Comparison of ENCODE assay signal across 8 cellular contexts in genomic region chrX:51894697-51895336, GRCh38. TPM values are rescaled to one million over a fixed set of nuclear protein-coding genes. Genes with fewer than 3 reads are reported as not detected.
A peak's percentile ranks its signal among the peaks of the same experiment; 100 is the strongest.
DNase-seq lines count a peak whose midpoint lies in the region; ATAC-seq and TF ChIP-seq lines count a peak whose summit lies in the region.

No MANE protein-coding gene starts in this region.

- no peaks in the 10 kb centered on the region for H4K20me1 ChIP-seq in mammary epithelial cell (ENCODE audit: insufficient read depth, low read length)

- H3K4me3 ChIP-seq in mammary epithelial cell (replicated peaks in 1 of 3; ENCODE audit: insufficient read depth in 1 of 3, low read depth in 2 of 3, low read length in 3 of 3) = peak overlapping the region; percentile 57 to 70 (median 60)

- intact Hi-C loops in mammary epithelial cell (cut with micrococcal nuclease) = no loop called here

- H3K36me3 ChIP-seq in mammary epithelial cell (ENCODE audit: insufficient read depth, low read length) = peaks cover 3% of the 10 kb centered on the region

- H3K4me1 ChIP-seq in mammary epithelial cell (ENCODE audit: insufficient read depth, low read length) = no peaks in the 10 kb centered on the region

- dilution Hi-C loops in mammary epithelial cell (cut with HindIII; ENCODE audit: low sequenced_read_pairs) = no loop called here

- in situ Hi-C loops in mammary epithelial cell (cut with MboI; ENCODE audit: low sequenced_read_pairs in 2 of 2) = no loop called here

- peaks cover 17% of the 10 kb centered on the region for H3K79me2 ChIP-seq in mammary epithelial cell (ENCODE audit: insufficient read depth, low read length)

- TF ChIP-seq CTCF in GM10266 (IDR thresholded peaks at IDR 0.05; ENCODE audit: control insufficient read depth, insufficient read depth, low read depth, missing control alignments) (no peak), mammary epithelial cell (conservative IDR thresholded peaks at IDR 0.05 in 1 of 2, IDR thresholded peaks at IDR 0.05 in 1 of 2; ENCODE audit: extremely low read depth in 1 of 2, insufficient read depth in 1 of 2, low read depth in 1 of 2, low read length in 2 of 2) (no peak)

- H3K27me3 ChIP-seq in mammary epithelial cell (ENCODE audit: insufficient read depth, low read length) = no peaks in the 10 kb centered on the region

- H3K4me2 ChIP-seq in mammary epithelial cell (ENCODE audit: insufficient read depth, low read depth, low read length) = peak overlapping the region; percentile 73

- BruUV-seq in mammary epithelial cell (replicated peaks; lab: Mats Ljungman, UMichigan) = no TSS peak

- H3K27ac ChIP-seq in mammary epithelial cell (ENCODE audit: insufficient read depth, low read depth, low read length) (no peak overlapping the region), substantia nigra (ENCODE audit: low read depth, low read length, poor library complexity, severe bottlenecking) (peak overlapping the region; percentile 63)

- no peaks in the 10 kb centered on the region for H3K9me3 ChIP-seq in mammary epithelial cell (replicated peaks; ENCODE audit: insufficient read depth, low read length)

- ATAC-seq in GM21447 (IDR thresholded peaks at IDR 0.05; ENCODE audit: unreplicated experiment) = peak; percentile 53

- H2AFZ ChIP-seq in mammary epithelial cell (ENCODE audit: low read depth, low read length) = peak overlapping the region; percentile 84

- DNase-seq in GM10266 (ENCODE audit: extremely low spot score) = peak; percentile 16
- peak; percentile 13 for DNase-seq in NCI-H1092 (lab: John Stamatoyannopoulos, UW)
- no peak for DNase-seq in mammary epithelial cell
- peak; percentile 78 for DNase-seq in left kidney (ENCODE audit: low read depth, low spot score)
- peak in 21 of 49 donors; percentile 1 to 40 (median 7) for DNase-seq in substantia nigra (lab: John Stamatoyannopoulos, UW)
- no peak for DNase-seq in islet precursor cell
- no peak for DNase-seq in SW480 (ENCODE audit: low spot score)

- WGBS in mammary epithelial cell (ENCODE audit: low coverage, missing lambda C conversion rate) = 30% methylated on average over 8 of the region's 25 CpGs

- CTCF ChIA-PET in mammary epithelial cell (lab: Charles Lee; ENCODE audit: low non-redundant PET) = no interaction called here

- H3K9ac ChIP-seq in mammary epithelial cell (ENCODE audit: insufficient read depth, low read length) = peak overlapping the region; percentile 27

RNA-seq across cellular contexts. Expression of gene MAGED1, which starts 1.4 kb away (rescaled TPM):
- 100 to 1,000 TPM; 107 to 135 TPM for total RNA-seq in mammary epithelial cell
- polyA plus RNA-seq in mammary epithelial cell = 80.6 TPM
- polyA minus RNA-seq in mammary epithelial cell = 247 TPM

Comparison
In these comparisons a context has a peak if more than half of its experiments do, and no peak if none do; other contexts are left out.
1. DNase-seq: peak in GM10266 (single experiment), NCI-H1092 (single experiment) and left kidney (single experiment); none in mammary epithelial cell (single experiment), islet precursor cell (single experiment) and SW480 (single experiment).